In the genomic region with DNA sequence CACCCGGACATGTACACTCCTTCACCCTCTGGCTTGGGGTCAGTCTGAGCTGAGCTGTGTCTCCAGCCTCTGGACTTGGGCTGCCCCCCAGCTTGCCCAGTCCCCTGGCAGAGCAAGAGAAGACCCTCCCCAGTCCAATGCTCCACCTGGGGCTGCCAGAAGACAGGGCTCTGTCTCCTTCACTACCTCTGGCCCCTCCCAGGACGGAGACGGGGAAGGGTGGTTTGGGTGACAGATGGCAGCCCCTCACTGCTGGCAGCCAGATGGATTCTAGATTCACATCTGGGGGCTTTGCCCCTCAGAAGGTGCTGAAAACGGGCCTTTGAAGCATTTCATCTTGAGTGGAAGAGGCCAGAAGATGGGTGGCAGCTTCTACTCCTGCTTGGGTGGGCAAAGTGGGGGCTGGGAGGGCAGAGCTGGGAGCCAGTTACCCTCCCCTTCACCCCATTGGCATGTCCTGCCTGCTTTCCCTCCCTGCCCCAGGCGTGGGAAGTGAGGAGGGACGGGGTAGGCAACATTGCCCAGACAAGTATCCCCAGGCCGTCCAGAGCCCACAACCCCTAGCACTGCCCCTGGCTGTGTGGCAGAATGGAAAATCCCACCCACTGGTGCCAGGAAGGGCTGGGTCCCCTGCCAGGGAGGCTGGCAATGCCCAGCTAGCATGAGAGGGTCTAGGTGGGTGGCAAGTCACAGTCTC, we compare ENCODE assay signal across 19 cellular contexts. TPM values are rescaled to one million over a fixed set of nuclear protein-coding genes. Genes with fewer than 3 reads are reported as not detected.
DNase-seq lines count a peak whose midpoint lies in the region; TF ChIP-seq lines count a peak whose summit lies in the region.
"Had no signal": no experiment of that assay in that cellular context is flagged by ENCODE, and none has a peak within 500 bp of the region (broad histone marks: within the 10 kb centered on the region; RNA-seq: fewer than 3 reads in every experiment).

No MANE protein-coding gene starts in this region.

- peak overlapping the region; percentile 22 for H3K56ac ChIP-seq in mesendoderm (ENCODE audit: low read length)

- H3K4me1 ChIP-seq in BLaER1 treated with 17β-estradiol and CSF1 and Interleukin-3, amounts not matched to agents 10 nM and 100 nM: peaks cover 15 to 38% (median 30%) of the 10 kb centered on the region in 10 experiments
- H3K4me1 ChIP-seq in mammary epithelial cell (ENCODE audit: insufficient read depth, low read length): peaks cover 37% of the 10 kb centered on the region
- H3K4me1 ChIP-seq in mesendoderm (ENCODE audit: control insufficient read depth, low read depth, low read length): peaks cover 5% of the 10 kb centered on the region
- H3K4me1 ChIP-seq: thyroid gland had no signal

- peak overlapping the region; percentile 75 for H2AFZ ChIP-seq in mammary epithelial cell (ENCODE audit: low read depth, low read length)

- H2BK15ac ChIP-seq in mesendoderm (replicated peaks; ENCODE audit: low read depth): no peak overlapping the region

- no peak overlapping the region for H3K4me3 ChIP-seq in BLaER1 treated with 17β-estradiol and CSF1 and Interleukin-3, amounts not matched to agents 10 nM and 100 nM
- H3K4me3 ChIP-seq in mammary epithelial cell (replicated peaks in 1 of 3; ENCODE audit: insufficient read depth in 1 of 3, low read depth in 2 of 3, low read length in 3 of 3) (no peak overlapping the region), mesendoderm (ENCODE audit: low read length) (no peak overlapping the region), coronary artery (no peak overlapping the region)
- H3K4me3 ChIP-seq: thyroid gland had no signal

- no peak overlapping the region for H3K23ac ChIP-seq in mesendoderm (ENCODE audit: low read length)

- dilution Hi-C loops in mammary epithelial cell (cut with HindIII; ENCODE audit: low sequenced_read_pairs): no loop called here

- peak overlapping the region; percentile 13 for H3K18ac ChIP-seq in mesendoderm (ENCODE audit: low read length)

- H3K4me2 ChIP-seq in BLaER1 treated with 17β-estradiol and CSF1 and Interleukin-3, amounts not matched to agents 10 nM and 100 nM: peak overlapping the region in 7 of 11 experiments; percentile 16 to 81 (median 69); a peak in 13 of 22 replicates
- H3K4me2 ChIP-seq in mammary epithelial cell (ENCODE audit: insufficient read depth, low read depth, low read length): peak overlapping the region; percentile 73
- no peak overlapping the region for H3K4me2 ChIP-seq in mesendoderm (ENCODE audit: low read length)

- peaks cover 0 to 5% (median 0%) of the 10 kb centered on the region in 11 experiments; a peak in 1 of 22 replicates for H4K20me1 ChIP-seq in BLaER1 treated with 17β-estradiol and CSF1 and Interleukin-3, amounts not matched to agents 10 nM and 100 nM
- H4K20me1 ChIP-seq in mammary epithelial cell (ENCODE audit: insufficient read depth, low read length): no peaks in the 10 kb centered on the region

- H3K79me1 ChIP-seq in mesendoderm (ENCODE audit: low read length): no peaks in the 10 kb centered on the region

- H2BK5ac ChIP-seq in mesendoderm (ENCODE audit: low read length): peak overlapping the region; percentile 14

- peak overlapping the region; percentile 6 for H2AK5ac ChIP-seq in mesendoderm (ENCODE audit: low read length)

- CTCF ChIA-PET in mammary epithelial cell (lab: Charles Lee; ENCODE audit: low non-redundant PET): no interaction called here

- H3K9ac ChIP-seq in BLaER1 treated with 17β-estradiol and CSF1 and Interleukin-3, amounts not matched to agents 10 nM and 100 nM: no peak overlapping the region
- H3K9ac ChIP-seq in mammary epithelial cell (ENCODE audit: insufficient read depth, low read length): no peak overlapping the region
- H3K9ac ChIP-seq in mesendoderm (ENCODE audit: low read length): no peak overlapping the region

- in situ Hi-C loops in mammary epithelial cell (cut with MboI; ENCODE audit: low sequenced_read_pairs in 2 of 2): no loop called here

- intact Hi-C loops in mammary epithelial cell (cut with micrococcal nuclease): loop anchor here (1.0 to 10.0 kb wide), 4 partner anchors 12 to 556 kb away; no protein-coding TSS in a partner anchor

- no peak overlapping the region for H4K8ac ChIP-seq in mesendoderm (ENCODE audit: low read depth, low read length)

- H3K27ac ChIP-seq in BLaER1 treated with 17β-estradiol and CSF1 and Interleukin-3, amounts not matched to agents 10 nM and 100 nM: no peak overlapping the region
- H3K27ac ChIP-seq in mammary epithelial cell (ENCODE audit: insufficient read depth, low read depth, low read length) (peak overlapping the region; percentile 52), mesendoderm (ENCODE audit: low read depth, low read length) (no peak overlapping the region), coronary artery (peak overlapping the region in 1 of 2 donors; percentile 19)
- H3K27ac ChIP-seq: thyroid gland had no signal

- 0% methylated on average over 4 of the region's 7 CpGs for WGBS in mammary epithelial cell (ENCODE audit: low coverage, missing lambda C conversion rate)
- WGBS in mesendoderm (ENCODE audit: extremely low coverage, insufficient coverage, low lambda C conversion rate): no CpG with 5 or more reads among the region's 7 CpGs

- TF ChIP-seq CTCF in mammary epithelial cell (conservative IDR thresholded peaks at IDR 0.05 in 1 of 2, IDR thresholded peaks at IDR 0.05 in 1 of 2; ENCODE audit: extremely low read depth in 1 of 2, insufficient read depth in 1 of 2, low read depth in 1 of 2, low read length in 2 of 2) (no peak), coronary artery (IDR thresholded peaks at IDR 0.05) (no peak)

- H3K79me2 ChIP-seq in mammary epithelial cell (ENCODE audit: insufficient read depth, low read length) (no peaks in the 10 kb centered on the region), mesendoderm (ENCODE audit: control insufficient read depth, insufficient read depth, low read length) (no peaks in the 10 kb centered on the region)

- BruUV-seq in mammary epithelial cell (replicated peaks; lab: Mats Ljungman, UMichigan): TSS peak; percentile 58

- H3K4ac ChIP-seq in mesendoderm (ENCODE audit: low read depth, low read length): no peak overlapping the region

- H3K27me3 ChIP-seq in BLaER1 treated with 17β-estradiol and CSF1 and Interleukin-3, amounts not matched to agents 10 nM and 100 nM: peaks cover 0 to 37% (median 0%) of the 10 kb centered on the region in 11 experiments; a peak in 4 of 22 replicates
- no peaks in the 10 kb centered on the region for H3K27me3 ChIP-seq in mammary epithelial cell (ENCODE audit: insufficient read depth, low read length)
- H3K27me3 ChIP-seq in mesendoderm (ENCODE audit: insufficient read depth, low read length, poor library complexity): no peaks in the 10 kb centered on the region
- H3K27me3 ChIP-seq: thyroid gland had no signal

- H2BK120ac ChIP-seq in mesendoderm (ENCODE audit: low read depth, low read length): no peak overlapping the region

- no peaks in the 10 kb centered on the region for H3K36me3 ChIP-seq in BLaER1 treated with 17β-estradiol and CSF1 and Interleukin-3, amounts not matched to agents 10 nM and 100 nM
- H3K36me3 ChIP-seq in mammary epithelial cell (ENCODE audit: insufficient read depth, low read length): peaks cover 2% of the 10 kb centered on the region
- no peaks in the 10 kb centered on the region for H3K36me3 ChIP-seq in mesendoderm (ENCODE audit: control insufficient read depth, insufficient read depth, low read length)
- H3K36me3 ChIP-seq: thyroid gland had no signal

- peak; percentile 49 for DNase-seq in NCI-H1694 (lab: John Stamatoyannopoulos, UW)
- no peak for DNase-seq in mammary epithelial cell
- DNase-seq in mesendoderm: no peak
- no peak for DNase-seq in stimulated activated naive CD4-positive, alpha-beta T cell (lab: John Stamatoyannopoulos, UW)
- DNase-seq in NCI-H1417 treated with DMSO at 0.1 percent for 48 hours (lab: John Stamatoyannopoulos, UW): no peak
- no peak for DNase-seq in epidermal melanocyte (ENCODE audit: insufficient read length, low spot score)
- no peak for DNase-seq in coronary artery (ENCODE audit: low spot score)
- DNase-seq: activated CD4-positive, alpha-beta T cell treated with anti-CD3 and anti-CD28 coated beads, Interleukin-2, amount 10 ng/mL, durations not matched to agents 7 days and 5 days; activated naive CD4-positive, alpha-beta T cell treated with Interleukin-2 at 50 U/mL for 16 hours; CD4-positive, alpha-beta memory T cell; effector CD8-positive, alpha-beta T cell; Karpas-422; NCI-H1092; NCI-H2107; NCI-H774; stimulated activated CD4-positive, alpha-beta T cell treated with anti-CD3 and anti-CD28 coated beads, Interleukin-15, amount 100 ng/mL, for 24 hours; thyroid gland had no signal

- H3K9me3 ChIP-seq in BLaER1 treated with 17β-estradiol and CSF1 and Interleukin-3, amounts not matched to agents 10 nM and 100 nM (replicated peaks in 1 of 11): no peaks in the 10 kb centered on the region
- no peaks in the 10 kb centered on the region for H3K9me3 ChIP-seq in mammary epithelial cell (replicated peaks; ENCODE audit: insufficient read depth, low read length)
- H3K9me3 ChIP-seq: thyroid gland had no signal

- no peak overlapping the region for H4K5ac ChIP-seq in mesendoderm (ENCODE audit: low read length)

RNA-seq across cellular contexts. Expression of gene NGFR, which starts 13.9 kb away (rescaled TPM):
- 10 to 100 TPM; 16.3 to 25.5 TPM for total RNA-seq in mammary epithelial cell
- polyA plus RNA-seq in mammary epithelial cell: 33.5 TPM
- 17.4 TPM for polyA minus RNA-seq in mammary epithelial cell
- polyA plus RNA-seq in mesendoderm (2013, experiment 1 of 2): 1.8 TPM
- polyA plus RNA-seq in mesendoderm (2013, experiment 2 of 2): 1.7 TPM
- polyA plus RNA-seq: AG04450; CD4-positive, alpha-beta memory T cell had no signal
